Comparison of ENCODE assay signal across 20 cellular contexts in the genomic region with DNA sequence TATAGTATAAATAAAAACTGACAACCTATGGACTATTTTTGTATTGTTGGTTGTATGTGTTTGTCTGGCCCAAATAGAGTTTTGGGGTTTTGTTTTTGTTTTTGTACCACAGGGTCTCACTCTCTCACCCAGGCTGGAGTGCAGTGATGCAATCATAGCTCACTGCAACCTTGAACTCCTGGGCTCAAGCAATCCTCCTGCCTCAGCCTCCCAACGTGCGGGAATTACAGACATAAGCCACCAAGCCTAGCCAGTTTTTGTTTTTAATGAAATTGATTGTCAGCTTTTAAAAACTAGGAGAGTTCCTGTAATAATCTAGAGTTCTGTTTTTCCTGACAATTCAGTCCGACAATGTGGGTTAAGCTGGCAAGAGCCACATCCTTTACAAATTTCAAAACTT.
DNase-seq lines count a peak whose midpoint lies in the region; ATAC-seq and TF ChIP-seq lines count a peak whose summit lies in the region.
"Had no signal": no experiment of that assay in that cellular context is flagged by ENCODE, and none has a peak within 500 bp of the region (broad histone marks: within the 10 kb centered on the region; RNA-seq: fewer than 3 reads in every experiment).

No MANE protein-coding gene starts in this region.

- TF ChIP-seq RAD21 in Ishikawa (IDR thresholded peaks at IDR 0.05; ENCODE audit: low read depth), result no peak

- H3K36me3 ChIP-seq in BLaER1 (peaks cover 83% of the 10 kb centered on the region), brain microvascular endothelial cell (replicated peaks) (peaks cover 36% of the 10 kb centered on the region)

- peak overlapping the region; percentile 91; the same call in 1 of the 2 replicates for H3K9ac ChIP-seq in BLaER1

- no peak for ATAC-seq in natural killer cell treated with Interleukin-12 subunit alpha and Interleukin-12 subunit beta and Interleukin-15 and Interleukin-18, amount 100 ng/mL, for 72 hours
- ATAC-seq in GM21515 (IDR thresholded peaks at IDR 0.05; ENCODE audit: unreplicated experiment) (no peak), HG03442 (IDR thresholded peaks at IDR 0.05; ENCODE audit: unreplicated experiment) (no peak), HG02973 (IDR thresholded peaks at IDR 0.05; ENCODE audit: unreplicated experiment) (no peak)
- ATAC-seq: activated naive CD8-positive, alpha-beta T cell treated with anti-CD3 and anti-CD28 coated beads, Interleukin-2, amount 50 U/mL, for 24 hours; naive thymus-derived CD4-positive, alpha-beta T cell had no signal

- TF ChIP-seq EP300 in Ishikawa (IDR thresholded peaks at IDR 0.05; ENCODE audit: borderline replicate concordance), result no peak

- H3K27me3 ChIP-seq in BLaER1 (no peaks in the 10 kb centered on the region), brain microvascular endothelial cell (replicated peaks) (no peaks in the 10 kb centered on the region)
- H3K27me3 ChIP-seq: BE2C, SJCRH30 had no signal

- H3K9me3 Mint-ChIP-seq in natural killer cell treated with Interleukin-12 subunit alpha and Interleukin-12 subunit beta and Interleukin-15 and Interleukin-18, amount 100 ng/mL, for 72 hours, result no peaks in the 10 kb centered on the region
- H3K9me3 Mint-ChIP-seq: activated naive CD8-positive, alpha-beta T cell treated with anti-CD3 and anti-CD28 coated beads, Interleukin-2, amount 50 U/mL, for 24 hours had no signal

- no peaks in the 10 kb centered on the region for H3K9me3 ChIP-seq in BLaER1
- H3K9me3 ChIP-seq: BE2C, HAP-1, psoas muscle, SJCRH30 had no signal

- no peak for DNase-seq in brain microvascular endothelial cell
- DNase-seq in natural killer cell treated with Interleukin-12 subunit alpha and Interleukin-12 subunit beta and Interleukin-15 and Interleukin-18, amount 100 ng/mL, for 72 hours (ENCODE audit: low spot score), result no peak
- no peak for DNase-seq in stimulated activated CD4-positive, alpha-beta T cell treated with anti-CD3 and anti-CD28 coated beads, Interleukin-4, amount 100 ng/mL, for 1 hour
- DNase-seq: activated CD8-positive, alpha-beta memory T cell treated with anti-CD3 and anti-CD28 coated beads, Interleukin-2, amount 50 U/mL, for 4 hours; activated naive CD8-positive, alpha-beta T cell treated with anti-CD3 and anti-CD28 coated beads, Interleukin-2, amount 50 U/mL, for 24 hours; BE2C; cerebellar nuclear complex; DMS153; foreskin melanocyte; naive thymus-derived CD4-positive, alpha-beta T cell; NCI-H1694; psoas muscle; SJCRH30; T-helper 9 cell had no signal

- peak overlapping the region; percentile 96 for H3K27ac ChIP-seq in BLaER1
- peak overlapping the region; percentile 57 for H3K27ac ChIP-seq in brain microvascular endothelial cell
- H3K27ac ChIP-seq: psoas muscle, SJCRH30 had no signal

- peaks cover 6% of the 10 kb centered on the region for H3K36me3 Mint-ChIP-seq in natural killer cell treated with Interleukin-12 subunit alpha and Interleukin-12 subunit beta and Interleukin-15 and Interleukin-18, amount 100 ng/mL, for 72 hours

- TF ChIP-seq CTCF in brain microvascular endothelial cell (IDR thresholded peaks at IDR 0.05; ENCODE audit: low read depth, low read length, missing control alignments), result no peak

- peaks cover 85% of the 10 kb centered on the region for H3K4me1 ChIP-seq in BLaER1
- H3K4me1 ChIP-seq: HAP-1, SJCRH30 had no signal

- H3K27ac Mint-ChIP-seq in natural killer cell treated with Interleukin-12 subunit alpha and Interleukin-12 subunit beta and Interleukin-15 and Interleukin-18, amount 100 ng/mL, for 72 hours, result peak overlapping the region; percentile 67 to 71

- peak overlapping the region; percentile 97 for H3K4me2 ChIP-seq in BLaER1

- H3K4me3 ChIP-seq in BLaER1 (peak overlapping the region; percentile 67; the same call in 1 of the 2 replicates), brain microvascular endothelial cell (ENCODE audit: low read depth, low read length) (no peak overlapping the region)
- H3K4me3 ChIP-seq: HAP-1, psoas muscle, SJCRH30 had no signal

- no peaks in the 10 kb centered on the region for H3K27me3 Mint-ChIP-seq in natural killer cell treated with Interleukin-12 subunit alpha and Interleukin-12 subunit beta and Interleukin-15 and Interleukin-18, amount 100 ng/mL, for 72 hours
- H3K27me3 Mint-ChIP-seq: activated naive CD8-positive, alpha-beta T cell treated with anti-CD3 and anti-CD28 coated beads, Interleukin-2, amount 50 U/mL, for 24 hours; naive thymus-derived CD4-positive, alpha-beta T cell had no signal

- peaks cover 32 to 40% of the 10 kb centered on the region in 2 donors for H3K4me1 Mint-ChIP-seq in natural killer cell treated with Interleukin-12 subunit alpha and Interleukin-12 subunit beta and Interleukin-15 and Interleukin-18, amount 100 ng/mL, for 72 hours (ENCODE audit: low read depth in 2 of 2)

- H4K20me1 ChIP-seq in BLaER1, result peaks cover 39% of the 10 kb centered on the region

- H3K4me3 Mint-ChIP-seq in natural killer cell treated with Interleukin-12 subunit alpha and Interleukin-12 subunit beta and Interleukin-15 and Interleukin-18, amount 100 ng/mL, for 72 hours, result no peak overlapping the region
- H3K4me3 Mint-ChIP-seq: activated naive CD8-positive, alpha-beta T cell treated with anti-CD3 and anti-CD28 coated beads, Interleukin-2, amount 50 U/mL, for 24 hours; naive thymus-derived CD4-positive, alpha-beta T cell had no signal

- in situ Hi-C loops in brain microvascular endothelial cell (cut with HindIII; ENCODE audit: low pct_ligation_motif_present, low sequenced_read_pairs), result no loop called here

TF ChIP-seq in Ishikawa, 13 proteins besides CTCF, POLR2A, EP300 and RAD21:
- TF ChIP-seq CEBPB (IDR thresholded peaks at IDR 0.05), result 0 out of 2 replicates have a peak, but pooled peaks have one; percentile 8
- no peak for TF ChIP-seq TAF1 (IDR thresholded peaks at IDR 0.05; ENCODE audit: low read depth)
TF ChIP-seq in Ishikawa: peak in this region for 1.
